26 cellular contexts compared by ENCODE assay signal in the genomic region with DNA sequence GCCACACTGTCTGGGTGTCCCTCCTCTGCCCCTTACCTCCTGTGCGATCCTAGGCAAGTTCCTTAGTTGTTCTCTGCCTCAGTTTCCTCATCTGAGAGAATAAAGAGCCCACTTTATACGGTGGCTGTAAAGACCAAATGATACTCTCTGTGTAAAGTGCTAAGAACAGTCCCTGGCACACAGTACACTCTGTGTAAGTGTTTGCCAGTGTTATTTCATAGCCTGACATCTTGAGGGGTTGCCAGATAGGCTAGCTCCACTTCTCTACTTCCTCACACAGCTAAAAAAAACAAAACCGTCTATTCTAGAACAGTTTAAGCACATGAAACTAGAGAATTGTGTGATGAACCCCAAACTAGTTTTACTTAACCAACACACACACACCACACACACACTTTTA. TPM values are rescaled to one million over a fixed set of nuclear protein-coding genes. Genes with fewer than 3 reads are reported as not detected.
DNase-seq lines count a peak whose midpoint lies in the region; ATAC-seq and TF ChIP-seq lines count a peak whose summit lies in the region.
"Had no signal": no experiment of that assay in that cellular context is flagged by ENCODE, and none has a peak within 500 bp of the region (broad histone marks: within the 10 kb centered on the region; RNA-seq: fewer than 3 reads in every experiment).

No MANE protein-coding gene starts in this region.

- H3K36me3 Mint-ChIP-seq in chondrocyte (ENCODE audit: low read depth), result peaks cover 9% of the 10 kb centered on the region
- H3K36me3 Mint-ChIP-seq: natural killer cell treated with Interleukin-12 subunit alpha and Interleukin-12 subunit beta and Interleukin-15 and Interleukin-18, amount 100 ng/mL, for 72 hours had no signal

- TF ChIP-seq CTCF in chondrocyte (IDR thresholded peaks at IDR 0.05), result no peak
- TF ChIP-seq CTCF in osteoblast (IDR thresholded peaks at IDR 0.05; ENCODE audit: extremely low read depth, low read depth, low read length), result no peak

- H3K4me2 ChIP-seq in osteoblast (ENCODE audit: insufficient read depth, low read length), result no peak overlapping the region

- H3K27me3 Mint-ChIP-seq in chondrocyte (ENCODE audit: low read depth), result peaks cover 33% of the 10 kb centered on the region

- H3K27ac Mint-ChIP-seq in chondrocyte (ENCODE audit: unreplicated experiment), result peak overlapping the region; percentile 29
- H3K27ac Mint-ChIP-seq: activated naive CD8-positive, alpha-beta T cell; activated T-helper 17 cell treated with anti-CD3 and anti-CD28 coated beads, Interleukin-2, amount 50 U/mL, for 72 hours; natural killer cell treated with Interleukin-12 subunit alpha and Interleukin-12 subunit beta and Interleukin-15 and Interleukin-18, amount 100 ng/mL, for 72 hours; stimulated activated memory B cell treated with anti-CD40 and anti-IgM and Interleukin-4, amounts not matched to agents 10 μg/mL and 1 μg/mL and 100 μg/mL, for 72 hours; WTC11 had no signal

- ATAC-seq in aorta (ENCODE audit: low FRiP score), result peak; percentile 45
- ATAC-seq in GM21786 (IDR thresholded peaks at IDR 0.05; ENCODE audit: unreplicated experiment), result no peak
- ATAC-seq: activated T-helper 17 cell treated with anti-CD3 and anti-CD28 coated beads, Interleukin-2, amount 50 U/mL, for 72 hours; natural killer cell treated with Interleukin-12 subunit alpha and Interleukin-12 subunit beta and Interleukin-15 and Interleukin-18, amount 100 ng/mL, for 72 hours; SK-N-SH treated with all-trans-retinoic acid at 6 μM for 48 hours; stimulated activated memory B cell treated with anti-CD40 and anti-IgM and Interleukin-4, amounts not matched to agents 10 μg/mL and 1 μg/mL and 100 μg/mL, for 72 hours; WTC11 had no signal

- in situ Hi-C loops in KBM-7 (cut with MboI; ENCODE audit: low pct_unique_long_range_greater_than_20kb, low sequenced_read_pairs), result no loop called here

- peaks cover 6% of the 10 kb centered on the region for H3K9me3 ChIP-seq in osteoblast (ENCODE audit: low read depth, low read length)
- H3K9me3 ChIP-seq in aorta (ENCODE audit: control insufficient read depth, low read length), result no peaks in the 10 kb centered on the region

- H3K4me1 Mint-ChIP-seq in chondrocyte (ENCODE audit: low read depth), result peaks cover 16% of the 10 kb centered on the region
- H3K4me1 Mint-ChIP-seq: activated T-helper 17 cell treated with anti-CD3 and anti-CD28 coated beads, Interleukin-2, amount 50 U/mL, for 72 hours; WTC11 had no signal

- intact Hi-C loops in aorta (cut with DNase I), result no loop called here

- H3K27ac ChIP-seq in osteoblast (ENCODE audit: low read depth, low read length) (no peak overlapping the region), aorta (ENCODE audit: low read depth in 1 of 2, low read length in 2 of 2) (peak overlapping the region in 1 of 2 donors; percentile 6)
- H3K27ac ChIP-seq: RWPE1 had no signal

- no peak overlapping the region for H2AFZ ChIP-seq in osteoblast (ENCODE audit: low read length)

- no peak overlapping the region for H3K4me3 Mint-ChIP-seq in chondrocyte (ENCODE audit: unreplicated experiment)
- H3K4me3 Mint-ChIP-seq: activated naive CD8-positive, alpha-beta T cell; activated T-helper 17 cell treated with anti-CD3 and anti-CD28 coated beads, Interleukin-2, amount 50 U/mL, for 72 hours; natural killer cell treated with Interleukin-12 subunit alpha and Interleukin-12 subunit beta and Interleukin-15 and Interleukin-18, amount 100 ng/mL, for 72 hours; stimulated activated memory B cell treated with anti-CD40 and anti-IgM and Interleukin-4, amounts not matched to agents 10 μg/mL and 1 μg/mL and 100 μg/mL, for 72 hours; WTC11 had no signal

- 15 to 25% methylated on average over 3 of the region's 3 CpGs for WGBS in aorta, 2 donors

- H3K79me2 ChIP-seq in osteoblast (ENCODE audit: insufficient read depth, low read length), result no peaks in the 10 kb centered on the region

- H3K4me1 ChIP-seq in osteoblast (ENCODE audit: insufficient read depth, low read length) (peaks cover 6% of the 10 kb centered on the region), aorta (ENCODE audit: control insufficient read depth in 1 of 2, insufficient read depth in 2 of 2, low read length in 2 of 2) (no peaks in the 10 kb centered on the region)
- H3K4me1 ChIP-seq: Caco-2 had no signal

- H3K27me3 ChIP-seq in osteoblast (ENCODE audit: insufficient read depth, low read length), result peaks cover 8% of the 10 kb centered on the region
- no peaks in the 10 kb centered on the region for H3K27me3 ChIP-seq in aorta (ENCODE audit: control insufficient read depth in 1 of 2, insufficient read depth in 2 of 2, low read length in 1 of 2)

- peaks cover 16% of the 10 kb centered on the region for H3K9me3 Mint-ChIP-seq in chondrocyte (ENCODE audit: low read depth)
- H3K9me3 Mint-ChIP-seq: activated T-helper 17 cell treated with anti-CD3 and anti-CD28 coated beads, Interleukin-2, amount 50 U/mL, for 72 hours; natural killer cell treated with Interleukin-12 subunit alpha and Interleukin-12 subunit beta and Interleukin-15 and Interleukin-18, amount 100 ng/mL, for 72 hours had no signal

- H3K4me3 ChIP-seq in osteoblast (ENCODE audit: insufficient read depth, low read length) (no peak overlapping the region), aorta (ENCODE audit: low read length in 2 of 2) (no peak overlapping the region)
- H3K4me3 ChIP-seq: skin epidermis had no signal

- H4K20me1 ChIP-seq in osteoblast (ENCODE audit: insufficient read depth, low read length), result no peaks in the 10 kb centered on the region

- no peaks in the 10 kb centered on the region for H3K36me3 ChIP-seq in osteoblast (ENCODE audit: insufficient read depth, low read length)
- no peaks in the 10 kb centered on the region for H3K36me3 ChIP-seq in aorta (ENCODE audit: control insufficient read depth in 1 of 2, insufficient read depth in 2 of 2, low read length in 1 of 2)

- DNase-seq in NOMO-1 treated with DMSO at 0.1 percent for 48 hours (lab: John Stamatoyannopoulos, UW; ENCODE audit: unreplicated experiment) (peak; percentile 23), NOMO-1 treated with dmso at 0.1 percent for 144 hours (lab: John Stamatoyannopoulos, UW; ENCODE audit: unreplicated experiment) (no peak), chondrocyte (ENCODE audit: low spot score) (no peak), osteoblast (ENCODE audit: insufficient read length, low spot score, missing footprints) (peak; percentile 19), aorta (no peak), KBM-7 (no peak)
- no peak for DNase-seq in activated effector memory CD4-positive, alpha-beta T cell treated with anti-CD3 and anti-CD28 coated beads, Interleukin-2, amount 50 U/mL, for 16 hours
- DNase-seq: Caco-2; GOT3; left colon; NCI-H1417; NCI-H2081 treated with DMSO at 0.1 percent for 48 hours; NCI-H446 treated with DMSO at 0.1 percent for 48 hours; NK-92 treated with Interleukin-12 subunit alpha and Interleukin-12 subunit beta, amount 100 ng/mL, for 24 hours had no signal

RNA-seq across cellular contexts. Expression of gene SPON2, which starts 17.1 kb away (rescaled TPM):
- total RNA-seq in chondrocyte (158 to 184 TPM (median 162 TPM) in 3 replicates), osteoblast (29.8 and 38.7 TPM in 2 replicates), aorta (10 to 100 TPM in 1 of 2 donors, 1 to 10 TPM in 1; 5.7 to 40.8 TPM)
- polyA plus RNA-seq in aorta, result 1 to 10 TPM; 4.9 to 5.4 TPM

RNA-seq across cellular contexts. Expression of gene RNF212, which starts 42.0 kb away (rescaled TPM):
- 4.6 to 12.8 TPM (median 9.1 TPM) in 3 replicates for total RNA-seq in chondrocyte
- 7.1 and 7.6 TPM in 2 replicates for total RNA-seq in osteoblast
- total RNA-seq in aorta, result 1 to 10 TPM; 1.3 to 8.9 TPM
- polyA plus RNA-seq in aorta, result under 1 TPM in 1 of 2 donors, not detected in 1; 0.74 TPM
- total RNA-seq: A172, Caco-2, Daoy, LHCN-M2 had no signal

Comparison
In these comparisons a context has a peak if more than half of its experiments do, and no peak if none do; other contexts are left out.
1. DNase-seq: peak in NOMO-1 treated with DMSO at 0.1 percent for 48 hours (single experiment) and osteoblast (single experiment); none in NOMO-1 treated with dmso at 0.1 percent for 144 hours (single experiment), chondrocyte (single experiment), aorta (0 of 2), KBM-7 (single experiment) and activated effector memory CD4-positive, alpha-beta T cell treated with anti-CD3 and anti-CD28 coated beads, Interleukin-2, amount 50 U/mL, for 16 hours (single experiment).